ENCODE assay signal across 8 cellular contexts in the genomic region with DNA sequence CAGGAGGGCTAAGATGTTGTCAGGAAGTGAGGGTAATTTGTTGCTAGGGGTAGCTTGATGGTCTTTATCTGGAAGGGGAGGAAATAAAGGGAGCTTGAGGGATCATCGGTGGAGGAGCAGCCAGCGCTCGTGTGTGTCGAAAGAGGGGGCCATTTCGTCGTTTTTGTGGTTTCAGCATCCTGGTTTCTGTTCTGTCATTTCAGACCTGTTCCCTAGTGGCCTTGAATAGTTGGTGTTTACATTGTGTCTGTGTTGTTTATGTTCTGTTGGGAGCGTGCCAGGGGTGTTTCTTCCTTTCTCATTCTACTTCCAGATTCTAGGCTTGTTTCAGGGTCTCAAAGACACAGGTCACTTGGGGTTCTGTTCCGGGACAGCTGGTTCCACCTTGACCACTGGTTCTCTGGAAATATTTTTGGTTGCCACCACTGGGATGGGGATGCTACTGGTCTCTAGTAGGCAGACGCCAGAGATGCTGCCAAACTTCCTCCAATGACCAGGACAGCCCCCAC.
A peak's percentile ranks its signal among the peaks of the same experiment; 100 is the strongest.
DNase-seq lines count a peak whose midpoint lies in the region; ATAC-seq and TF ChIP-seq lines count a peak whose summit lies in the region.

No MANE protein-coding gene starts in this region.

- peaks cover 48% of the 10 kb centered on the region for H3K36me3 Mint-ChIP-seq in nephron (ENCODE audit: low read depth)

- H3K4me3 Mint-ChIP-seq in nephron, result no peak overlapping the region

- H3K36me3 ChIP-seq in brain microvascular endothelial cell (replicated peaks), result peaks cover 4% of the 10 kb centered on the region

- no peak overlapping the region for H3K27ac ChIP-seq in brain microvascular endothelial cell

- H3K27ac Mint-ChIP-seq in nephron, result no peak overlapping the region

- no peaks in the 10 kb centered on the region for H3K27me3 ChIP-seq in brain microvascular endothelial cell (replicated peaks)

- in situ Hi-C loops in brain microvascular endothelial cell (cut with HindIII; ENCODE audit: low pct_ligation_motif_present, low sequenced_read_pairs), result no loop called here

- no peak overlapping the region for H3K4me3 ChIP-seq in brain microvascular endothelial cell (ENCODE audit: low read depth, low read length)

- no peaks in the 10 kb centered on the region for H3K27me3 Mint-ChIP-seq in nephron (ENCODE audit: low read depth)

- peak; percentile 32 for DNase-seq in A172 (ENCODE audit: low spot score)
- peak; percentile 41 for DNase-seq in M059J (ENCODE audit: low read depth)
- DNase-seq in brain microvascular endothelial cell, result peak; percentile 43
- DNase-seq in retina, result no peak
- DNase-seq in stimulated activated CD8-positive, alpha-beta memory T cell treated with anti-CD3 and anti-CD28 coated beads, Interleukin-4, amount 100 ng/mL, for 48 hours, result no peak

- peaks cover 15% of the 10 kb centered on the region for H3K9me3 Mint-ChIP-seq in nephron

- ATAC-seq in GM18511 (IDR thresholded peaks at IDR 0.05; ENCODE audit: unreplicated experiment) (peak; percentile 79), GM19397 (IDR thresholded peaks at IDR 0.05; ENCODE audit: unreplicated experiment) (no peak)

- TF ChIP-seq CTCF in brain microvascular endothelial cell (IDR thresholded peaks at IDR 0.05; ENCODE audit: low read depth, low read length, missing control alignments) (peak; percentile 46), nephron (IDR thresholded peaks at IDR 0.05; ENCODE audit: unreplicated experiment in 3 of 3) (peak in 2 of 3 experiments; percentile 8 to 17)

- no peaks in the 10 kb centered on the region for H3K4me1 Mint-ChIP-seq in nephron

Comparison
In these comparisons a context has a peak if more than half of its experiments do, and no peak if none do; other contexts are left out.
1. DNase-seq: peak in A172 (single experiment), M059J (single experiment) and brain microvascular endothelial cell (single experiment); none in retina (single experiment) and stimulated activated CD8-positive, alpha-beta memory T cell treated with anti-CD3 and anti-CD28 coated beads, Interleukin-4, amount 100 ng/mL, for 48 hours (single experiment).